ENCODE assay signal across 27 cellular contexts in genomic region chr1:236323819-236324411, GRCh38.
"Had no signal": no experiment of that assay in that cellular context is flagged by ENCODE, and none has a peak within 500 bp of the region (broad histone marks: within the 10 kb centered on the region; RNA-seq: fewer than 3 reads in every experiment).

No MANE protein-coding gene starts in this region.

- DNase-seq: stimulated activated CD4-positive, alpha-beta T cell treated with anti-CD3 and anti-CD28 coated beads, Interleukin-2, amount 100 ng/mL, for 48 hours; stimulated activated CD4-positive, alpha-beta T cell treated with anti-CD3 and anti-CD28 coated beads, Interleukin-4, amount 100 ng/mL, for 1 hour; stimulated activated CD4-positive, alpha-beta T cell treated with anti-CD3 and anti-CD28 coated beads, Interleukin-4, amount 100 ng/mL, for 24 hours; stimulated activated CD4-positive, alpha-beta T cell treated with anti-CD3 and anti-CD28 coated beads, Interleukin-4, amount 100 ng/mL, for 4 hours; stimulated activated CD8-positive, alpha-beta memory T cell treated with anti-CD3 and anti-CD28 coated beads, Interleukin-4, amount 100 ng/mL, for 48 hours; stimulated activated naive B cell treated with anti-CD40 and anti-IgM and Interleukin-4, amounts not matched to agents 10 μg/mL and 1 μg/mL and 100 μg/mL, for 72 hours; stimulated activated naive CD4-positive, alpha-beta T cell; stimulated activated naive CD4-positive, alpha-beta T cell treated with Interleukin-2 at 50 U/mL for 16 hours; stimulated activated naive CD8-positive, alpha-beta T cell treated with anti-CD3 and anti-CD28 coated beads, Interleukin-15, amount 100 ng/mL, for 72 hours; stimulated activated naive CD8-positive, alpha-beta T cell treated with anti-CD3 and anti-CD28 coated beads, Interleukin-15, Interleukin-2, amounts not matched to agents 100 U/mL and 50 U/mL, for 24 hours; stomach; substantia nigra; testis; thyroid gland; tibial artery; transverse colon; trophoblast cell; upper lobe of right lung; uterus had no signal

- H3K36me3 ChIP-seq: stomach, suprapubic skin, thoracic aorta, thyroid gland, tibial artery, tibial nerve, transverse colon, upper lobe of left lung, upper lobe of right lung, uterus, vagina had no signal

- H3K4me3 ChIP-seq: stomach, suprapubic skin, testis, thoracic aorta, thyroid gland, tibial artery, tibial nerve, transverse colon, upper lobe of left lung, upper lobe of right lung, uterus, vagina had no signal

- H3K9me3 ChIP-seq: testis, thyroid gland had no signal

- ATAC-seq: stimulated activated effector memory CD8-positive, alpha-beta T cell treated with anti-CD3 and anti-CD28 coated beads, Interleukin-12 subunit alpha, Interleukin-12 subunit beta, amount 100 ng/mL, for 72 hours; stimulated activated memory B cell treated with anti-CD40 and anti-IgM and Interleukin-4, amounts not matched to agents 10 μg/mL and 1 μg/mL and 100 μg/mL, for 72 hours; stimulated activated naive B cell treated with anti-CD40 and anti-IgM and Interleukin-4, amounts not matched to agents 10 μg/mL and 1 μg/mL and 100 μg/mL, for 72 hours; stimulated activated naive CD8-positive, alpha-beta T cell treated with anti-CD3 and anti-CD28 coated beads, Interleukin-15, amount 100 ng/mL, for 72 hours; stimulated activated naive CD8-positive, alpha-beta T cell treated with anti-CD3 and anti-CD28 coated beads, Interleukin-15, Interleukin-2, amounts not matched to agents 100 U/mL and 50 U/mL, for 24 hours; upper lobe of right lung had no signal

- FAIRE-seq: urothelium cell line had no signal

- H3K27ac ChIP-seq: stomach, suprapubic skin, testis, thoracic aorta, thyroid gland, tibial artery, tibial nerve, transverse colon, upper lobe of left lung, upper lobe of right lung, uterus, vagina had no signal

- H3K27me3 ChIP-seq: stomach, suprapubic skin, testis, thyroid gland, tibial artery, tibial nerve, transverse colon, upper lobe of left lung, upper lobe of right lung, uterus, vagina had no signal

- H3K4me1 ChIP-seq: stomach, suprapubic skin, testis, thyroid gland, tibial artery, upper lobe of left lung, upper lobe of right lung, uterus, vagina had no signal
